8 cellular contexts compared by ENCODE assay signal in the genomic region with DNA sequence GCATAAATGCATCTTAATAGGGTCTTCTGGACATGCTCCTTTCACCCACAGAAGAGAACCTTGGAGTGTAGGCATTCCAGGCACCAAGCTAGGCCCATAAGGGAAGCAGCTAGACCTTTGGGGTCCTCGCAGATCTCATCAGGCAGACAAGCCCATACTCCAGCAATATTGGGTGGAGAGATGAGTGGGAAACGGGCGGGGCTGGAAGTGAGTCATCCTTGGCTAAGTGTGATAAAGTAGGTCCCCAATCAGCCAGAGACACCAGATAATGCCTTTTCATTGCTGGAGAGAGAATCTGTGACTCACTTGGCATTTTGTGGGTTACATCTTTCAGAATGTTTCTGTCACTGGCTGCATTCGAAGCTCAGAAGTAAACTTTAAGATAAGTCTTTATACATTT.
DNase-seq lines count a peak whose midpoint lies in the region; ATAC-seq, FAIRE-seq and TF ChIP-seq lines count a peak whose summit lies in the region.
"Had no signal": no experiment of that assay in that cellular context is flagged by ENCODE, and none has a peak within 500 bp of the region (broad histone marks: within the 10 kb centered on the region; RNA-seq: fewer than 3 reads in every experiment).

No MANE protein-coding gene starts in this region.

- no peak overlapping the region for H3K27ac ChIP-seq in RWPE1

- H3K36me3 Mint-ChIP-seq in HFFc6 (ENCODE audit: low read depth), result no peaks in the 10 kb centered on the region

- CTCF ChIA-PET in RWPE1 (lab: Yijun Ruan, JAX), result no interaction called here

- peaks cover 5% of the 10 kb centered on the region; the same call in 1 of the 2 replicates for H3K4me1 Mint-ChIP-seq in HFFc6 (ENCODE audit: low read depth)

- no peak overlapping the region for H3K4me3 Mint-ChIP-seq in HFFc6

- no peaks in the 10 kb centered on the region; the same call in 1 of the 2 replicates for H3K27me3 Mint-ChIP-seq in HFFc6 (ENCODE audit: insufficient read depth)

- no peak for TF ChIP-seq POLR2A in H54 (IDR thresholded peaks at IDR 0.05; ENCODE audit: low read depth, low read length)

- DNase-seq in H54 (ENCODE audit: insufficient read length, low spot score) (peak; percentile 10), RWPE1 (ENCODE audit: low spot score) (peak; percentile 13), amniotic epithelial cell (ENCODE audit: low read depth) (peak; percentile 54), DMS 273 (lab: John Stamatoyannopoulos, UW; ENCODE audit: unreplicated experiment) (no peak), HFFc6 (no peak)
- DNase-seq in stimulated activated CD4-positive, alpha-beta T cell treated with anti-CD3 and anti-CD28 coated beads, Interleukin-2, amount 100 ng/mL, for 48 hours, result peak; percentile 15 to 39
- DNase-seq: NCI-H1436 treated with DMSO at 0.1 percent for 48 hours had no signal

- ATAC-seq in GM21786 (IDR thresholded peaks at IDR 0.05; ENCODE audit: unreplicated experiment), result no peak

- peak; percentile 38 for FAIRE-seq in H54 (lab: Jason Lieb, UNC)

- TF ChIP-seq CTCF in RWPE1 (conservative IDR thresholded peaks at IDR 0.05; ENCODE audit: low read depth) (no peak), HFFc6 (IDR thresholded peaks at IDR 0.05) (no peak)

- no peak overlapping the region for H3K27ac Mint-ChIP-seq in HFFc6

- POLR2A ChIA-PET in RWPE1 (lab: Yijun Ruan, JAX; ENCODE audit: low non-redundant PET), result no interaction called here

- H3K9me3 Mint-ChIP-seq in HFFc6, result no peaks in the 10 kb centered on the region

Comparison
In these comparisons a context has a peak if more than half of its experiments do, and no peak if none do; other contexts are left out.
1. DNase-seq: peak in H54 (single experiment), RWPE1 (single experiment), amniotic epithelial cell (single experiment) and stimulated activated CD4-positive, alpha-beta T cell treated with anti-CD3 and anti-CD28 coated beads, Interleukin-2, amount 100 ng/mL, for 48 hours (2 of 2); none in DMS 273 (single experiment) and HFFc6 (single experiment).